13 cellular contexts compared by ENCODE assay signal in the genomic region with DNA sequence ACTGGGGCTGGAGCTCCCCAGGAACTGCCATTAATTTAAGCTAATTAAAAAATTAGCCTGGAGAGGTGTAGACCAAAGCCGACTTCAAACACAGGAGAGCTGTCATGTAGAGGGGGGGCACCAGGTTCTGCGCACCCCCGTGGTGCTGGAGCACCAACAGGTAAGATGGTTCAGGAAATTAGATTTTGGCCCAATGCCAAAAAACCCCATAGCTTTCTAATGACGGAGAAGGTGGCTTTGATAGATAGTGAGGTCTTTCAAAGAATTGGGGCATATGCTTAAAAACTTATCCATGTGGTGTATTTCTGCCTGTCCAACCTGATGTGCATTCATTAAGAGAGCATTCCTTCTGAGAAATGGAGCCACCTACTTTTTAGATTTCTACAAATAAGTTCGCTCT.
DNase-seq lines count a peak whose midpoint lies in the region; ATAC-seq and TF ChIP-seq lines count a peak whose summit lies in the region.
"Had no signal": no experiment of that assay in that cellular context is flagged by ENCODE, and none has a peak within 500 bp of the region (broad histone marks: within the 10 kb centered on the region; RNA-seq: fewer than 3 reads in every experiment).

No MANE protein-coding gene starts in this region.

- CTCF ChIA-PET in IMR-90 (lab: Yijun Ruan, JAX) = interaction anchor here (0.6 kb wide), 1 partner anchor 293 kb away, joined by 4 read pairs; no protein-coding TSS in a partner anchor
- CTCF ChIA-PET in CD4-positive, alpha-beta T cell (lab: Charles Lee) = no interaction called here

- in situ Hi-C loops in IMR-90 (cut with MboI; ENCODE audit: low sequenced_read_pairs) = no loop called here

- intact Hi-C loops in IMR-90 (cut with micrococcal nuclease) = no loop called here
- intact Hi-C loops in CD4-positive, alpha-beta T cell (cut with DNase I, micrococcal nuclease) = no loop called here

- no peak overlapping the region for H3K4me3 Mint-ChIP-seq in CD4-positive, alpha-beta T cell
- H3K4me3 Mint-ChIP-seq: CD4-positive, CD25-positive, alpha-beta regulatory T cell; T-helper 17 cell had no signal

- no peak overlapping the region for H3K9ac ChIP-seq in IMR-90 (ENCODE audit: low read depth, low read length)
- no peak overlapping the region; the same call in 1 of the 2 replicates for H3K9ac ChIP-seq in iPS-20b (ENCODE audit: low read depth, low read length)

- H3K27me3 Mint-ChIP-seq in CD4-positive, alpha-beta T cell = peaks cover 30% of the 10 kb centered on the region

- no peak overlapping the region for H2AK9ac ChIP-seq in IMR-90 (replicated peaks; ENCODE audit: low read depth, low read length, poor library complexity)

- H2AFZ ChIP-seq in IMR-90 (replicated peaks; ENCODE audit: low read length, poor library complexity) = no peak overlapping the region

- 0 out of 4 replicates have a peak overlapping the region, but pooled peaks of 1 of the 2 experiments have one; percentile 48 for H4K8ac ChIP-seq in IMR-90 (ENCODE audit: low read depth in 2 of 2, low read length in 2 of 2)

- no TSS peak for BruUV-seq in IMR-90 (replicated peaks; lab: Mats Ljungman, UMichigan)

- no peak overlapping the region for H4K91ac ChIP-seq in IMR-90 (ENCODE audit: insufficient read depth, low read depth, low read length)

- H3K4me2 ChIP-seq in IMR-90 (ENCODE audit: low read depth, low read length) = no peak overlapping the region

- H3K79me1 ChIP-seq in IMR-90 (ENCODE audit: low read depth in 1 of 2, low read length in 2 of 2) = peaks cover 15 to 57% of the 10 kb centered on the region in 2 experiments; a peak in 3 of 4 replicates

- TF ChIP-seq POLR2A in IMR-90 (IDR thresholded peaks at IDR 0.05; ENCODE audit: low read depth, low read length) = no peak

- H3K27ac ChIP-seq in IMR-90 (ENCODE audit: insufficient read depth, low read length) (no peak overlapping the region), iPS-20b (ENCODE audit: low read length) (no peak overlapping the region)
- H3K27ac ChIP-seq in CD4-positive, alpha-beta T cell (ENCODE audit: low read depth, low read length) = no peak overlapping the region
- H3K27ac ChIP-seq: Peyer's patch had no signal

- H2BK20ac ChIP-seq in IMR-90 (ENCODE audit: low read depth, low read length) = no peak overlapping the region

- H3K4me1 ChIP-seq in IMR-90 (ENCODE audit: control insufficient read depth, insufficient read depth, low read length) (peaks cover 23% of the 10 kb centered on the region), iPS-20b (ENCODE audit: insufficient read depth, low read length) (peaks cover 24% of the 10 kb centered on the region)
- H3K4me1 ChIP-seq: Peyer's patch had no signal

- no peaks in the 10 kb centered on the region for H4K20me1 ChIP-seq in IMR-90 (ENCODE audit: insufficient read depth, low read length)

- peak overlapping the region; percentile 52 for H2BK5ac ChIP-seq in IMR-90 (ENCODE audit: low read depth, low read length, poor library complexity, severe bottlenecking)

- no peak overlapping the region for H3K18ac ChIP-seq in IMR-90 (ENCODE audit: low read depth, low read length)

- no peaks in the 10 kb centered on the region for H3K9me3 Mint-ChIP-seq in CD4-positive, alpha-beta T cell

- no peaks in the 10 kb centered on the region for H3K36me3 Mint-ChIP-seq in CD4-positive, alpha-beta T cell (ENCODE audit: low read depth)
- H3K36me3 Mint-ChIP-seq: CD4-positive, CD25-positive, alpha-beta regulatory T cell had no signal

- H2BK15ac ChIP-seq in IMR-90 (ENCODE audit: low read depth, low read length) = no peak overlapping the region

- peaks cover 32% of the 10 kb centered on the region for H3K9me1 ChIP-seq in IMR-90 (ENCODE audit: insufficient read depth, low read length)

- no peaks in the 10 kb centered on the region for H3K27me3 ChIP-seq in IMR-90 (ENCODE audit: control insufficient read depth, insufficient read depth, low read length)
- H3K27me3 ChIP-seq in iPS-20b (ENCODE audit: insufficient read depth, low read length) = no peaks in the 10 kb centered on the region
- peaks cover 11% of the 10 kb centered on the region for H3K27me3 ChIP-seq in CD4-positive, alpha-beta T cell (ENCODE audit: control insufficient read depth, insufficient read depth, low read length)
- H3K27me3 ChIP-seq: Peyer's patch had no signal

- no peak overlapping the region for H3K4ac ChIP-seq in IMR-90 (ENCODE audit: low read depth, low read length)

- no peaks in the 10 kb centered on the region for H3K4me1 Mint-ChIP-seq in CD4-positive, alpha-beta T cell (ENCODE audit: low read depth)
- H3K4me1 Mint-ChIP-seq: CD4-positive, CD25-positive, alpha-beta regulatory T cell had no signal

- H2BK120ac ChIP-seq in IMR-90 (ENCODE audit: low read depth, low read length) = no peak overlapping the region; the same call in 1 of the 2 replicates

- no peak overlapping the region for H3K56ac ChIP-seq in IMR-90 (ENCODE audit: extremely low read depth, insufficient read depth, low read length)

- no peak for ATAC-seq in IMR-90 (ENCODE audit: low read depth)
- no peak for ATAC-seq in CD4-positive, alpha-beta T cell (ENCODE audit: poor library complexity)
- ATAC-seq: T-helper 17 cell had no signal

- TF ChIP-seq RAD21 in IMR-90 (IDR thresholded peaks at IDR 0.05; ENCODE audit: low read length) = no peak

- H3K14ac ChIP-seq in IMR-90 (replicated peaks; ENCODE audit: low read depth, low read length) = no peak overlapping the region

- H3K9me3 ChIP-seq in IMR-90 (ENCODE audit: control insufficient read depth, insufficient read depth, low read length) = no peaks in the 10 kb centered on the region
- H3K9me3 ChIP-seq in iPS-20b (ENCODE audit: insufficient read depth, low read depth, low read length) = peaks cover 16% of the 10 kb centered on the region
- no peaks in the 10 kb centered on the region for H3K9me3 ChIP-seq in CD4-positive, alpha-beta T cell (ENCODE audit: control insufficient read depth, low read length)
- H3K9me3 ChIP-seq: Peyer's patch had no signal

- H2AK5ac ChIP-seq in IMR-90 (ENCODE audit: low read depth, low read length) = no peak overlapping the region

- dilution Hi-C loops in IMR-90 (cut with HindIII; ENCODE audit: low sequenced_read_pairs, unreplicated experiment) = no loop called here

- peak; percentile 20 for DNase-seq in NCI-H82 (lab: John Stamatoyannopoulos, UW)
- no peak for DNase-seq in NCI-H82 treated with DMSO at 0.1 percent for 48 hours (lab: John Stamatoyannopoulos, UW; ENCODE audit: unreplicated experiment)
- DNase-seq in IMR-90 = no peak
- DNase-seq in NCI-H345 treated with DMSO at 0.1 percent for 48 hours (lab: John Stamatoyannopoulos, UW; ENCODE audit: unreplicated experiment) = peak; percentile 46
- no peak for DNase-seq in CD4-positive, alpha-beta T cell
- no peak for DNase-seq in DMS114 treated with DMSO at 0.1 percent for 48 hours (lab: John Stamatoyannopoulos, UW; ENCODE audit: unreplicated experiment)
- DNase-seq: AML-193; CD4-positive, CD25-positive, alpha-beta regulatory T cell; NCI-H1694 treated with DMSO at 0.1 percent for 48 hours; Peyer's patch; SHP77; T-helper 17 cell had no signal

- no peak overlapping the region for H3K27ac Mint-ChIP-seq in CD4-positive, alpha-beta T cell
- H3K27ac Mint-ChIP-seq: T-helper 17 cell had no signal

- H3K36me3 ChIP-seq in IMR-90 (ENCODE audit: control insufficient read depth, insufficient read depth, low read length) = no peaks in the 10 kb centered on the region
- H3K36me3 ChIP-seq in iPS-20b (ENCODE audit: insufficient read depth, low read depth, low read length) = no peaks in the 10 kb centered on the region
- H3K36me3 ChIP-seq: Peyer's patch had no signal

- TF ChIP-seq CTCF in IMR-90 (conservative IDR thresholded peaks at IDR 0.05; ENCODE audit: low read depth, low read length) = no peak
- TF ChIP-seq CTCF in CD4-positive, alpha-beta T cell (IDR thresholded peaks at IDR 0.05) = no peak

- H4K5ac ChIP-seq in IMR-90 (ENCODE audit: low read depth, low read length) = no peak overlapping the region

- H3K4me3 ChIP-seq in IMR-90 (ENCODE audit: insufficient read depth, low read depth, low read length) = no peak overlapping the region
- H3K4me3 ChIP-seq in iPS-20b (ENCODE audit: low read length) = peak overlapping the region; percentile 47; the same call in 1 of the 2 replicates
- H3K4me3 ChIP-seq: Peyer's patch had no signal

- POLR2A ChIA-PET in IMR-90 (lab: Charles Lee; ENCODE audit: unreplicated experiment) = interaction anchor here (0.6 kb wide), 1 partner anchor 15 kb away, joined by 3 read pairs; no protein-coding TSS in a partner anchor
- POLR2A ChIA-PET in CD4-positive, alpha-beta T cell (lab: Charles Lee) = no interaction called here

- WGBS in IMR-90 (ENCODE audit: extremely low coverage in 2 of 2, insufficient read length in 1 of 2), 2 experiments = no CpG with 5 or more reads among the region's 5 CpGs

- no peak overlapping the region for H3K23ac ChIP-seq in IMR-90 (ENCODE audit: low read depth, low read length)

TF ChIP-seq in IMR-90, 13 proteins besides CTCF, POLR2A, EP300 and RAD21 (continues in another document):
- TF ChIP-seq MXI1 (IDR thresholded peaks at IDR 0.05; ENCODE audit: borderline replicate concordance, low read depth, low read length) (no peak), BHLHE40 (IDR thresholded peaks at IDR 0.05; ENCODE audit: low read depth, low read length) (no peak), CEBPB (IDR thresholded peaks at IDR 0.05; ENCODE audit: low read depth, low read length) (no peak), RCOR1 (IDR thresholded peaks at IDR 0.05; ENCODE audit: insufficient replicate concordance, low read length) (no peak), RFX5 (IDR thresholded peaks at IDR 0.05; ENCODE audit: low read depth, low read length) (no peak), USF2 (IDR thresholded peaks at IDR 0.05; ENCODE audit: low read depth, low read length) (no peak), FOS (IDR thresholded peaks at IDR 0.05; ENCODE audit: low read depth, low read length) (no peak), MAFK (IDR thresholded peaks at IDR 0.05; ENCODE audit: low read depth, low read length) (no peak), SMC3 (IDR thresholded peaks at IDR 0.05; ENCODE audit: low read depth, low read length) (no peak), MAZ (IDR thresholded peaks at IDR 0.05; ENCODE audit: borderline replicate concordance, low read depth, low read length) (no peak), CHD1 (IDR thresholded peaks at IDR 0.05; ENCODE audit: low read depth, low read length) (no peak)

Comparison
In these comparisons a context has a peak if more than half of its experiments do, and no peak if none do; other contexts are left out.
1. DNase-seq: peak in NCI-H82 (single experiment) and NCI-H345 treated with DMSO at 0.1 percent for 48 hours (single experiment); none in NCI-H82 treated with DMSO at 0.1 percent for 48 hours (single experiment), IMR-90 (single experiment), CD4-positive, alpha-beta T cell (0 of 10) and DMS114 treated with DMSO at 0.1 percent for 48 hours (single experiment).